ENCODE assay signal across 20 cellular contexts in genomic region chr11:88535266-88535665, GRCh38.
DNase-seq lines count a peak whose midpoint lies in the region; ATAC-seq, FAIRE-seq and TF ChIP-seq lines count a peak whose summit lies in the region.
"Had no signal": no experiment of that assay in that cellular context is flagged by ENCODE, and none has a peak within 500 bp of the region (broad histone marks: within the 10 kb centered on the region; RNA-seq: fewer than 3 reads in every experiment).

No MANE protein-coding gene starts in this region.

- no peaks in the 10 kb centered on the region for H4K20me1 ChIP-seq in astrocyte (ENCODE audit: insufficient read depth, low read length)

- no peak overlapping the region for H3K18ac ChIP-seq in neuronal stem cell (ENCODE audit: low read length)

- FAIRE-seq in astrocyte (lab: Jason Lieb, UNC) = peak; percentile 67
- FAIRE-seq: HepG2 had no signal

- WGBS in neuronal stem cell (ENCODE audit: extremely low coverage in 2 of 2, insufficient read length in 2 of 2, insufficient replicate concordance in 1 of 2), 2 donors = no CpG with 5 or more reads among the region's 2 CpGs

- peak overlapping the region; percentile 40 for H3K27ac Mint-ChIP-seq in stimulated activated naive CD8-positive, alpha-beta T cell treated with anti-CD3 and anti-CD28 coated beads, Interleukin-15, Interleukin-2, amounts not matched to agents 100 ng/mL and 50 ng/mL, for 24 hours
- H3K27ac Mint-ChIP-seq in astrocyte (ENCODE audit: unreplicated experiment) = peak overlapping the region; percentile 99
- H3K27ac Mint-ChIP-seq in nephron progenitor cell = no peak overlapping the region
- H3K27ac Mint-ChIP-seq: activated B cell treated with CpG ODN at 0.5 μM for 24 hours; CD8-positive, alpha-beta memory T cell; dendritic cell treated with granulocyte-macrophage colony-stimulating factor and Interleukin-4, amounts not matched to agents 40 ng/mL and 50 ng/mL, for 4 days had no signal

- H3K36me3 Mint-ChIP-seq in stimulated activated naive CD8-positive, alpha-beta T cell treated with anti-CD3 and anti-CD28 coated beads, Interleukin-15, Interleukin-2, amounts not matched to agents 100 ng/mL and 50 ng/mL, for 24 hours (ENCODE audit: low read depth) = no peaks in the 10 kb centered on the region
- H3K36me3 Mint-ChIP-seq in astrocyte (ENCODE audit: low read depth, unreplicated experiment) (no peaks in the 10 kb centered on the region), nephron progenitor cell (ENCODE audit: low read depth) (no peaks in the 10 kb centered on the region)
- H3K36me3 Mint-ChIP-seq: CD8-positive, alpha-beta memory T cell; immature natural killer cell had no signal

- H4K91ac ChIP-seq in neuronal stem cell (ENCODE audit: low read depth, low read length, poor library complexity) = no peak overlapping the region

- H3K27ac ChIP-seq in astrocyte (ENCODE audit: low read depth, low read length) (peak overlapping the region; percentile 92), neuronal stem cell (replicated peaks; ENCODE audit: low read length) (no peak overlapping the region)
- H3K27ac ChIP-seq: ascending aorta had no signal

- H3K4me3 Mint-ChIP-seq in stimulated activated naive CD8-positive, alpha-beta T cell treated with anti-CD3 and anti-CD28 coated beads, Interleukin-15, Interleukin-2, amounts not matched to agents 100 ng/mL and 50 ng/mL, for 24 hours = no peak overlapping the region
- no peak overlapping the region for H3K4me3 Mint-ChIP-seq in astrocyte (ENCODE audit: unreplicated experiment)
- H3K4me3 Mint-ChIP-seq in nephron progenitor cell = no peak overlapping the region
- H3K4me3 Mint-ChIP-seq: activated B cell treated with CpG ODN at 0.5 μM for 24 hours; CD8-positive, alpha-beta memory T cell; dendritic cell treated with granulocyte-macrophage colony-stimulating factor and Interleukin-4, amounts not matched to agents 40 ng/mL and 50 ng/mL, for 4 days; immature natural killer cell; neural crest cell had no signal

- H3K4me1 ChIP-seq in astrocyte (ENCODE audit: insufficient read depth, low read length) (peaks cover 20% of the 10 kb centered on the region), neuronal stem cell (ENCODE audit: control insufficient read depth in 2 of 2, insufficient read depth in 1 of 2, low read depth in 1 of 2, low read length in 2 of 2) (no peaks in the 10 kb centered on the region)
- H3K4me1 ChIP-seq: ascending aorta had no signal

- no peak overlapping the region for H2AK5ac ChIP-seq in neuronal stem cell (ENCODE audit: low read depth, low read length)

- no peak overlapping the region for H4K8ac ChIP-seq in neuronal stem cell (ENCODE audit: low read depth, low read length)

- no peak for DNase-seq in stimulated activated naive CD8-positive, alpha-beta T cell treated with anti-CD3 and anti-CD28 coated beads, Interleukin-15, Interleukin-2, amounts not matched to agents 100 U/mL and 50 U/mL, for 24 hours
- DNase-seq in astrocyte (ENCODE audit: low read depth) (peak; percentile 65), iris pigment epithelial cell (ENCODE audit: low read depth) (peak; percentile 45), neuronal stem cell (ENCODE audit: low spot score) (no peak), DMS153 treated with DMSO at 0.1 percent for 48 hours (lab: John Stamatoyannopoulos, UW; ENCODE audit: unreplicated experiment) (no peak), nephron progenitor cell (no peak)
- DNase-seq: activated B cell treated with CpG ODN at 0.5 μM for 24 hours; activated naive CD4-positive, alpha-beta T cell; CD8-positive, alpha-beta memory T cell; NCI-H1694 treated with DMSO at 0.1 percent for 48 hours; retina; Right ventricle myocardium superior had no signal

- H3K4me3 ChIP-seq in astrocyte (ENCODE audit: insufficient read depth, low read depth, low read length) (no peak overlapping the region), neuronal stem cell (ENCODE audit: low read length in 2 of 2) (no peak overlapping the region)
- H3K4me3 ChIP-seq: ascending aorta, lung had no signal

- H3K36me3 ChIP-seq in astrocyte (ENCODE audit: insufficient read depth, low read length) (no peaks in the 10 kb centered on the region), neuronal stem cell (replicated peaks in 1 of 2; ENCODE audit: control insufficient read depth in 2 of 2, insufficient read depth in 2 of 2, low read length in 2 of 2) (no peaks in the 10 kb centered on the region)
- H3K36me3 ChIP-seq: ascending aorta had no signal

- H3K9me3 ChIP-seq in astrocyte (ENCODE audit: insufficient read depth, low read depth, low read length) (no peaks in the 10 kb centered on the region), neuronal stem cell (replicated peaks in 1 of 2; ENCODE audit: control insufficient read depth in 2 of 2, insufficient read depth in 1 of 2, low read depth in 1 of 2, low read length in 2 of 2) (no peaks in the 10 kb centered on the region)
- H3K9me3 ChIP-seq: ascending aorta had no signal

- peaks cover 6% of the 10 kb centered on the region for H3K27me3 Mint-ChIP-seq in stimulated activated naive CD8-positive, alpha-beta T cell treated with anti-CD3 and anti-CD28 coated beads, Interleukin-15, Interleukin-2, amounts not matched to agents 100 ng/mL and 50 ng/mL, for 24 hours
- H3K27me3 Mint-ChIP-seq in astrocyte (ENCODE audit: low read depth, unreplicated experiment) (no peaks in the 10 kb centered on the region), nephron progenitor cell (ENCODE audit: low read depth, poor library complexity) (peaks cover 3% of the 10 kb centered on the region)
- H3K27me3 Mint-ChIP-seq: activated B cell treated with CpG ODN at 0.5 μM for 24 hours had no signal

- peaks cover 22% of the 10 kb centered on the region for H3K4me1 Mint-ChIP-seq in stimulated activated naive CD8-positive, alpha-beta T cell treated with anti-CD3 and anti-CD28 coated beads, Interleukin-15, Interleukin-2, amounts not matched to agents 100 ng/mL and 50 ng/mL, for 24 hours (ENCODE audit: low read depth)
- H3K4me1 Mint-ChIP-seq in astrocyte (ENCODE audit: low read depth, unreplicated experiment) = peaks cover 38% of the 10 kb centered on the region
- no peaks in the 10 kb centered on the region for H3K4me1 Mint-ChIP-seq in nephron progenitor cell
- H3K4me1 Mint-ChIP-seq: activated B cell treated with CpG ODN at 0.5 μM for 24 hours; CD8-positive, alpha-beta memory T cell had no signal

- no peaks in the 10 kb centered on the region for H3K79me1 ChIP-seq in neuronal stem cell (ENCODE audit: low read depth, low read length)

- no peaks in the 10 kb centered on the region for H3K27me3 ChIP-seq in astrocyte (ENCODE audit: insufficient read depth, low read length)
- H3K27me3 ChIP-seq in neuronal stem cell (ENCODE audit: control insufficient read depth in 3 of 3, insufficient read depth in 3 of 3, low read depth in 1 of 3, low read length in 3 of 3) = no peaks in the 10 kb centered on the region
- H3K27me3 ChIP-seq: ascending aorta had no signal

- H3K9ac ChIP-seq in astrocyte (ENCODE audit: low read length) = peak overlapping the region; percentile 54
- H3K9ac ChIP-seq in neuronal stem cell (ENCODE audit: low read depth, low read length, poor library complexity) = no peak overlapping the region

- TF ChIP-seq CTCF in astrocyte (IDR thresholded peaks at IDR 0.05; ENCODE audit: insufficient read depth, low read depth, low read length) = no peak
- no peak for TF ChIP-seq CTCF in nephron progenitor cell (IDR thresholded peaks at IDR 0.05)

- no peak overlapping the region for H2BK5ac ChIP-seq in neuronal stem cell (ENCODE audit: low read length)

- H3K4me2 ChIP-seq in astrocyte (ENCODE audit: low read length) = no peak overlapping the region
- H3K4me2 ChIP-seq in neuronal stem cell (ENCODE audit: insufficient read depth, low read length, poor library complexity, severe bottlenecking) = no peak overlapping the region

- H3K14ac ChIP-seq in neuronal stem cell (ENCODE audit: low read length) = no peak overlapping the region

- H3K4ac ChIP-seq in neuronal stem cell (ENCODE audit: low read length) = no peak overlapping the region

- no peak overlapping the region for H2BK12ac ChIP-seq in neuronal stem cell (ENCODE audit: low read length)

- H2AFZ ChIP-seq in astrocyte (ENCODE audit: low read depth, low read length) = peak overlapping the region; percentile 25
- H2AFZ ChIP-seq in neuronal stem cell (ENCODE audit: low read length) = no peak overlapping the region

- H3K9me3 Mint-ChIP-seq in stimulated activated naive CD8-positive, alpha-beta T cell treated with anti-CD3 and anti-CD28 coated beads, Interleukin-15, Interleukin-2, amounts not matched to agents 100 ng/mL and 50 ng/mL, for 24 hours = no peaks in the 10 kb centered on the region
- peaks cover 2% of the 10 kb centered on the region for H3K9me3 Mint-ChIP-seq in astrocyte (ENCODE audit: unreplicated experiment)
- H3K9me3 Mint-ChIP-seq in nephron progenitor cell = no peaks in the 10 kb centered on the region
- H3K9me3 Mint-ChIP-seq: activated B cell treated with CpG ODN at 0.5 μM for 24 hours; CD8-positive, alpha-beta memory T cell; neural crest cell had no signal

- H3K23ac ChIP-seq in neuronal stem cell (ENCODE audit: low read depth, low read length, poor library complexity) = no peak overlapping the region

- no peaks in the 10 kb centered on the region for H3K79me2 ChIP-seq in astrocyte (ENCODE audit: insufficient read depth, low read length)

- no peak overlapping the region for H2BK120ac ChIP-seq in neuronal stem cell (ENCODE audit: low read depth, low read length)

- no peak overlapping the region for H2BK15ac ChIP-seq in neuronal stem cell (ENCODE audit: low read length)

- no peak for ATAC-seq in stimulated activated naive CD8-positive, alpha-beta T cell treated with anti-CD3 and anti-CD28 coated beads, Interleukin-15, Interleukin-2, amounts not matched to agents 100 U/mL and 50 U/mL, for 24 hours
- ATAC-seq in HG03196 (IDR thresholded peaks at IDR 0.05; ENCODE audit: unreplicated experiment) = no peak

Comparison
In these comparisons a context has a peak if more than half of its experiments do, and no peak if none do; other contexts are left out.
1. DNase-seq: peak in astrocyte (single experiment) and iris pigment epithelial cell (single experiment); none in stimulated activated naive CD8-positive, alpha-beta T cell treated with anti-CD3 and anti-CD28 coated beads, Interleukin-15, Interleukin-2, amounts not matched to agents 100 U/mL and 50 U/mL, for 24 hours (single experiment), neuronal stem cell (single experiment), DMS153 treated with DMSO at 0.1 percent for 48 hours (single experiment) and nephron progenitor cell (single experiment).